9 cellular contexts compared by ENCODE assay signal in the genomic region with DNA sequence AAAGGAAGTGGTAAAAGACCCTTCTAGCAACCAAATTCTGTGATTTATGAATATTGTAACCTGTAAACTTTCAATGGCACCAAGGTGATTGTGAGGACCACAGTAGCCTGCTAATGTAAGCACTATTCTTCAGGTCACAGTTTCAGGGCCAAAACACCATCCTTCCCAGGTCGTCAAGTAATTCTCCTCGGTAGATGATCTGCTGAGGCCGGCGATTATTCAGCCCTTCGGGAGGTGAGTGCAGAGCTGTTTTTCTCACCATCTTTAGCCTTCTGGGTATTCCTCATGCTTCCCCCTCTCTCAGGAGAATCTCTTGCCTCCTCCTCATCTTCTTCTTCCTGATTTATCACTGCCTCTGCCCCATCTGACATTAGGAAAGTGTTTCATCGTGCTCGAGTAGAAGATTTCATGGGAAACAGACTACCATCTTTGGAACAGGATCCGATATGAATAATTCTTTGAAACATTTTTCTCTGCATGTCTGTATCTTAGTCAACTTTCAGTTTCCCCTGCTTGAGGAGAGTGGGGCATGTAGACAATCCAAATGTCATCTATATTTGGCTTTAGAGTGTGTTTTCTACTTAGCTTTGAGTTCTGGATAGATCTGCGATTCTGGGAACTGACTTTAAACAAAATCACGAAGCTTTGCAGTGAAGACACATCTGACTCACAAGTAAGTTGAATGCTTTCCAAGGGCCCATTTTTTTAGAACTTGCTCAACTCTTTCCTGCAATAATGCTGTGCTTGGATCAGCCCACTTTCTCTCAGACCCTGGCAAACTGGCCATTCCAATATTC.
DNase-seq lines count a peak whose midpoint lies in the region; ATAC-seq and TF ChIP-seq lines count a peak whose summit lies in the region.
"Had no signal": no experiment of that assay in that cellular context is flagged by ENCODE, and none has a peak within 500 bp of the region (broad histone marks: within the 10 kb centered on the region; RNA-seq: fewer than 3 reads in every experiment).

No MANE protein-coding gene starts in this region.

- no peaks in the 10 kb centered on the region for H3K9me3 ChIP-seq in AG04450 (ENCODE audit: control insufficient read depth, insufficient read depth, low read length)
- H3K9me3 ChIP-seq in esophagus squamous epithelium, result no peaks in the 10 kb centered on the region
- H3K9me3 ChIP-seq in CD8-positive, alpha-beta memory T cell (ENCODE audit: low read length), result no peaks in the 10 kb centered on the region

- H3K27ac ChIP-seq in AG04450 (ENCODE audit: low read depth, low read length), result peak overlapping the region; percentile 92
- H3K27ac ChIP-seq in esophagus squamous epithelium, result peak overlapping the region; percentile 75 to 90 (median 86)
- no peak overlapping the region for H3K27ac ChIP-seq in CD8-positive, alpha-beta memory T cell (ENCODE audit: low read depth, low read length)

- peaks cover 50% of the 10 kb centered on the region for H3K4me1 Mint-ChIP-seq in osteocyte (ENCODE audit: unreplicated experiment)
- H3K4me1 Mint-ChIP-seq in CD8-positive, alpha-beta memory T cell, result no peaks in the 10 kb centered on the region

- no peak for TF ChIP-seq POLR2A in esophagus squamous epithelium (IDR thresholded peaks at IDR 0.05)

- no peaks in the 10 kb centered on the region for H3K27me3 ChIP-seq in AG04450 (ENCODE audit: control insufficient read depth, insufficient read depth, low read length)
- H3K27me3 ChIP-seq in esophagus squamous epithelium, result no peaks in the 10 kb centered on the region
- no peaks in the 10 kb centered on the region for H3K27me3 ChIP-seq in CD8-positive, alpha-beta memory T cell (ENCODE audit: insufficient read depth, low read length, poor library complexity, severe bottlenecking)

- no peaks in the 10 kb centered on the region for H3K36me3 Mint-ChIP-seq in osteocyte (ENCODE audit: unreplicated experiment)
- H3K36me3 Mint-ChIP-seq in CD8-positive, alpha-beta memory T cell, result peaks cover 0 to 3% (median 0%) of the 10 kb centered on the region in 3 donors

- peak overlapping the region; percentile 27 for H3K4me3 ChIP-seq in AG04450 (ENCODE audit: low read depth, low read length)
- peak overlapping the region in 2 of 4 donors; percentile 14 to 19 for H3K4me3 ChIP-seq in esophagus squamous epithelium
- H3K4me3 ChIP-seq in CD8-positive, alpha-beta memory T cell (ENCODE audit: low read length), result no peak overlapping the region

- peak overlapping the region; percentile 93 for H3K27ac Mint-ChIP-seq in osteocyte (ENCODE audit: unreplicated experiment)
- H3K27ac Mint-ChIP-seq in CD8-positive, alpha-beta memory T cell, result peak overlapping the region in 1 of 8 donors; percentile 27

- POLR2A ChIA-PET in AG04450 (lab: Yijun Ruan, JAX), result interaction anchor here (0.6 to 1.1 kb wide), 4 partner anchors 20 to 118 kb away, joined by 4 to 5 read pairs (median 4); no protein-coding TSS in a partner anchor
- POLR2A ChIA-PET in CD8-positive, alpha-beta memory T cell (lab: Charles Lee), result no interaction called here

- CTCF ChIA-PET in AG04450 (lab: Charles Lee), result interaction anchor here (1.2 kb wide), 1 partner anchor 268 kb away, joined by 3 read pairs; no protein-coding TSS in a partner anchor
- CTCF ChIA-PET in CD8-positive, alpha-beta memory T cell (lab: Charles Lee), result no interaction called here

- no peak for TF ChIP-seq CTCF in AG04450 (IDR thresholded peaks at IDR 0.05; ENCODE audit: low read depth, low read length)
- TF ChIP-seq CTCF in esophagus squamous epithelium (IDR thresholded peaks at IDR 0.05), result no peak
- TF ChIP-seq CTCF in osteocyte (IDR thresholded peaks at IDR 0.05), result no peak

- peaks cover 5 to 52% (median 31%) of the 10 kb centered on the region in 3 donors for H3K4me1 ChIP-seq in esophagus squamous epithelium
- no peaks in the 10 kb centered on the region for H3K4me1 ChIP-seq in CD8-positive, alpha-beta memory T cell (ENCODE audit: insufficient read depth, low read length)

- 41 to 42% methylated on average over 10 of the region's 10 CpGs for WGBS in esophagus squamous epithelium, 2 donors

- ATAC-seq in HG02973 (IDR thresholded peaks at IDR 0.05; ENCODE audit: unreplicated experiment), result no peak

- no peaks in the 10 kb centered on the region for H3K27me3 Mint-ChIP-seq in osteocyte (ENCODE audit: unreplicated experiment)
- no peaks in the 10 kb centered on the region for H3K27me3 Mint-ChIP-seq in CD8-positive, alpha-beta memory T cell

- H3K9me3 Mint-ChIP-seq in osteocyte (ENCODE audit: unreplicated experiment), result no peaks in the 10 kb centered on the region
- no peaks in the 10 kb centered on the region for H3K9me3 Mint-ChIP-seq in CD8-positive, alpha-beta memory T cell

- intact Hi-C loops in esophagus squamous epithelium (cut with DNase I), result no loop called here

- no peaks in the 10 kb centered on the region for H3K36me3 ChIP-seq in esophagus squamous epithelium
- H3K36me3 ChIP-seq in CD8-positive, alpha-beta memory T cell (ENCODE audit: insufficient read depth, low read length), result no peaks in the 10 kb centered on the region

- DNase-seq in AG04450 (ENCODE audit: low read depth, low spot score), result peak; percentile 92
- DNase-seq in RPMI7951 (ENCODE audit: low read depth), result peak; percentile 88
- DNase-seq in esophagus squamous epithelium (lab: John Stamatoyannopoulos, UW), result no peak
- no peak for DNase-seq in osteocyte (ENCODE audit: extremely low spot score, unreplicated experiment)
- DNase-seq in CD8-positive, alpha-beta memory T cell, result no peak
- no peak for DNase-seq in NCI-H187 treated with DMSO at 0.1 percent for 48 hours (lab: John Stamatoyannopoulos, UW)
- no peak for DNase-seq in COR-L47 (lab: John Stamatoyannopoulos, UW)
- DNase-seq: NCI-H774 had no signal

- H3K4me3 Mint-ChIP-seq in osteocyte (ENCODE audit: unreplicated experiment), result no peak overlapping the region
- H3K4me3 Mint-ChIP-seq in CD8-positive, alpha-beta memory T cell, result no peak overlapping the region

Comparison
In these comparisons a context has a peak if more than half of its experiments do, and no peak if none do; other contexts are left out.
1. DNase-seq: peak in AG04450 (single experiment) and RPMI7951 (single experiment); none in esophagus squamous epithelium (single experiment), osteocyte (single experiment), CD8-positive, alpha-beta memory T cell (0 of 5), NCI-H187 treated with DMSO at 0.1 percent for 48 hours (single experiment) and COR-L47 (single experiment).